Comparison of ENCODE assay signal across 17 cellular contexts in genomic region chr11:107359701-107360100, GRCh38.
DNase-seq lines count a peak whose midpoint lies in the region; ATAC-seq and TF ChIP-seq lines count a peak whose summit lies in the region.
"Had no signal": no experiment of that assay in that cellular context is flagged by ENCODE, and none has a peak within 500 bp of the region (broad histone marks: within the 10 kb centered on the region; RNA-seq: fewer than 3 reads in every experiment).

No MANE protein-coding gene starts in this region.

- TF ChIP-seq CTCF in PC-3 (conservative IDR thresholded peaks at IDR 0.05; ENCODE audit: low read depth, low read length): no peak
- no peak for TF ChIP-seq CTCF in fibroblast of mammary gland (conservative IDR thresholded peaks at IDR 0.05; ENCODE audit: control insufficient read depth, insufficient read depth, low read depth, low read length)

- H2AK5ac ChIP-seq in mesendoderm (ENCODE audit: low read length): no peak overlapping the region

- H3K4me1 ChIP-seq in GM23248 (ENCODE audit: insufficient read depth) (no peaks in the 10 kb centered on the region), PC-3 (ENCODE audit: insufficient read depth, low read length) (no peaks in the 10 kb centered on the region), mesendoderm (ENCODE audit: control insufficient read depth, low read depth, low read length) (no peaks in the 10 kb centered on the region)
- H3K4me1 ChIP-seq: Peyer's patch had no signal

- H3K9me3 ChIP-seq in GM23248 (ENCODE audit: low read depth): no peaks in the 10 kb centered on the region
- H3K9me3 ChIP-seq in PC-3 (ENCODE audit: low read length): no peaks in the 10 kb centered on the region
- H3K9me3 ChIP-seq: Peyer's patch, SK-N-SH had no signal

- no peak overlapping the region for H3K56ac ChIP-seq in mesendoderm (ENCODE audit: low read length)

- 97 to 98% methylated on average over 4 of the region's 4 CpGs for WGBS in GM23248 (ENCODE audit: low coverage in 1 of 2, low lambda C conversion rate in 2 of 2, missing lambda C conversion rate in 2 of 2), 2 experiments
- WGBS in mesendoderm (ENCODE audit: extremely low coverage, insufficient coverage, low lambda C conversion rate): no CpG with 5 or more reads among the region's 4 CpGs

- intact Hi-C loops in PC-3 (cut with micrococcal nuclease): no loop called here

- ATAC-seq in PC-3 (no peak), GM19395 (IDR thresholded peaks at IDR 0.05; ENCODE audit: unreplicated experiment) (no peak), GM18907 (IDR thresholded peaks at IDR 0.05; ENCODE audit: unreplicated experiment) (no peak)
- ATAC-seq: HepG2 had no signal

- POLR2A ChIA-PET in PC-3 (lab: Charles Lee; ENCODE audit: unreplicated experiment): no interaction called here

- H3K36me3 ChIP-seq in GM23248 (ENCODE audit: low read depth) (no peaks in the 10 kb centered on the region), PC-3 (ENCODE audit: low read depth, low read length) (no peaks in the 10 kb centered on the region), mesendoderm (ENCODE audit: control insufficient read depth, insufficient read depth, low read length) (no peaks in the 10 kb centered on the region)
- H3K36me3 ChIP-seq: Peyer's patch had no signal

- no peak overlapping the region for H4K8ac ChIP-seq in mesendoderm (ENCODE audit: low read depth, low read length)

- no peak overlapping the region for H2BK15ac ChIP-seq in mesendoderm (replicated peaks; ENCODE audit: low read depth)

- H3K4ac ChIP-seq in mesendoderm (ENCODE audit: low read depth, low read length): no peak overlapping the region

- H3K79me2 ChIP-seq in GM23248 (ENCODE audit: insufficient read depth) (no peaks in the 10 kb centered on the region), PC-3 (ENCODE audit: low read length) (no peaks in the 10 kb centered on the region), mesendoderm (ENCODE audit: control insufficient read depth, insufficient read depth, low read length) (no peaks in the 10 kb centered on the region)

- no peak overlapping the region for H2BK120ac ChIP-seq in mesendoderm (ENCODE audit: low read depth, low read length)

- no peak overlapping the region for H2BK5ac ChIP-seq in mesendoderm (ENCODE audit: low read length)

- no peaks in the 10 kb centered on the region for H3K79me1 ChIP-seq in mesendoderm (ENCODE audit: low read length)

- H3K27ac ChIP-seq in GM23248 (no peak overlapping the region), PC-3 (ENCODE audit: low read length) (no peak overlapping the region), mesendoderm (ENCODE audit: low read depth, low read length) (no peak overlapping the region)
- H3K27ac ChIP-seq: C4-2B, KMS-11, Peyer's patch had no signal

- H3K27me3 ChIP-seq in GM23248 (replicated peaks; ENCODE audit: insufficient read depth) (no peaks in the 10 kb centered on the region), PC-3 (ENCODE audit: low read length) (no peaks in the 10 kb centered on the region), mesendoderm (ENCODE audit: insufficient read depth, low read length, poor library complexity) (no peaks in the 10 kb centered on the region)
- H3K27me3 ChIP-seq: Peyer's patch had no signal

- no peaks in the 10 kb centered on the region for H3F3A ChIP-seq in GM23248 (ENCODE audit: insufficient read depth)
- no peaks in the 10 kb centered on the region for H3F3A ChIP-seq in PC-3 (ENCODE audit: low read length, unreplicated experiment)

- in situ Hi-C loops in GM23248 (cut with MboI): no loop called here

- H3K4me2 ChIP-seq in GM23248 (ENCODE audit: unreplicated experiment) (no peak overlapping the region), PC-3 (ENCODE audit: low read length) (no peak overlapping the region), mesendoderm (ENCODE audit: low read length) (no peak overlapping the region)
- H3K4me2 ChIP-seq: KMS-11, SK-N-SH had no signal

- no peak overlapping the region for H4K5ac ChIP-seq in mesendoderm (ENCODE audit: low read length)

- H2AFZ ChIP-seq in GM23248 (no peak overlapping the region), PC-3 (ENCODE audit: low read length) (no peak overlapping the region)

- CTCF ChIA-PET in PC-3 (lab: Charles Lee): no interaction called here

- H3K9ac ChIP-seq in GM23248: no peak overlapping the region
- no peak overlapping the region for H3K9ac ChIP-seq in PC-3 (ENCODE audit: low read length)
- no peak overlapping the region for H3K9ac ChIP-seq in mesendoderm (ENCODE audit: low read length)
- H3K9ac ChIP-seq: KMS-11, SK-N-SH had no signal

- no peak overlapping the region for H3K18ac ChIP-seq in mesendoderm (ENCODE audit: low read length)

- H3K4me3 ChIP-seq in GM23248: no peak overlapping the region
- no peak overlapping the region for H3K4me3 ChIP-seq in PC-3 (ENCODE audit: low read length)
- H3K4me3 ChIP-seq in fibroblast of mammary gland (ENCODE audit: control insufficient read depth, low read depth, low read length): no peak overlapping the region
- no peak overlapping the region for H3K4me3 ChIP-seq in mesendoderm (ENCODE audit: low read length)
- H3K4me3 ChIP-seq: Peyer's patch had no signal

- H3K9me2 ChIP-seq in GM23248 (ENCODE audit: insufficient read depth) (no peaks in the 10 kb centered on the region), PC-3 (replicated peaks; ENCODE audit: low read length) (no peaks in the 10 kb centered on the region)
- H3K9me2 ChIP-seq: SK-N-SH had no signal

- DNase-seq in GM23248 (peak; percentile 2), PC-3 (peak; percentile 10), fibroblast of mammary gland (ENCODE audit: low read depth) (peak; percentile 7), mesendoderm (peak; percentile 86), DMS 273 treated with DMSO at 0.1 percent for 48 hours (lab: John Stamatoyannopoulos, UW) (no peak)
- DNase-seq: NCI-H1048, NCI-H1436 treated with DMSO at 0.1 percent for 48 hours, NCI-H2081, NCI-H510A treated with DMSO at 0.1 percent for 48 hours, Peyer's patch, Right ventricle myocardium superior, SK-N-SH had no signal

- BruUV-seq in PC-3 (replicated peaks; lab: Mats Ljungman, UMichigan): no TSS peak

- no peaks in the 10 kb centered on the region for H4K20me1 ChIP-seq in GM23248 (ENCODE audit: insufficient read depth)
- no peaks in the 10 kb centered on the region for H4K20me1 ChIP-seq in PC-3 (ENCODE audit: low read length)

- no peak overlapping the region for H3K23ac ChIP-seq in mesendoderm (ENCODE audit: low read length)
